1 cellular context compared by ENCODE assay signal in genomic region chr1:235083589-235084323, GRCh38.
TF ChIP-seq lines count a peak whose summit lies in the region.

No MANE protein-coding gene starts in this region.

TF ChIP-seq in HepG2, 621 proteins besides CTCF, POLR2A, EP300 and RAD21 (continued from another document and continues in another):
- TF ChIP-seq NR2F2 (IDR thresholded peaks at IDR 0.05; ENCODE audit: borderline replicate concordance, low read depth) = 0 out of 2 replicates have a peak, but pooled peaks have one; percentile 69
- TF ChIP-seq, protein P1, sequence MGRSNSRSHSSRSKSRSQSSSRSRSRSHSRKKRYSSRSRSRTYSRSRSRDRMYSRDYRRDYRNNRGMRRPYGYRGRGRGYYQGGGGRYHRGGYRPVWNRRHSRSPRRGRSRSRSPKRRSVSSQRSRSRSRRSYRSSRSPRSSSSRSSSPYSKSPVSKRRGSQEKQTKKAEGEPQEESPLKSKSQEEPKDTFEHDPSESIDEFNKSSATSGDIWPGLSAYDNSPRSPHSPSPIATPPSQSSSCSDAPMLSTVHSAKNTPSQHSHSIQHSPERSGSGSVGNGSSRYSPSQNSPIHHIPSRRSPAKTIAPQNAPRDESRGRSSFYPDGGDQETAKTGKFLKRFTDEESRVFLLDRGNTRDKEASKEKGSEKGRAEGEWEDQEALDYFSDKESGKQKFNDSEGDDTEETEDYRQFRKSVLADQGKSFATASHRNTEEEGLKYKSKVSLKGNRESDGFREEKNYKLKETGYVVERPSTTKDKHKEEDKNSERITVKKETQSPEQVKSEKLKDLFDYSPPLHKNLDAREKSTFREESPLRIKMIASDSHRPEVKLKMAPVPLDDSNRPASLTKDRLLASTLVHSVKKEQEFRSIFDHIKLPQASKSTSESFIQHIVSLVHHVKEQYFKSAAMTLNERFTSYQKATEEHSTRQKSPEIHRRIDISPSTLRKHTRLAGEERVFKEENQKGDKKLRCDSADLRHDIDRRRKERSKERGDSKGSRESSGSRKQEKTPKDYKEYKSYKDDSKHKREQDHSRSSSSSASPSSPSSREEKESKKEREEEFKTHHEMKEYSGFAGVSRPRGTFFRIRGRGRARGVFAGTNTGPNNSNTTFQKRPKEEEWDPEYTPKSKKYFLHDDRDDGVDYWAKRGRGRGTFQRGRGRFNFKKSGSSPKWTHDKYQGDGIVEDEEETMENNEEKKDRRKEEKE (IDR thresholded peaks at IDR 0.05) = no peak
- TF ChIP-seq NR2F1 (CRISPR knock-in tag; IDR thresholded peaks at IDR 0.05) = peak; percentile 48 to 52; a peak in 3 of 4 replicates
- TF ChIP-seq POGZ (CRISPR knock-in tag; IDR thresholded peaks at IDR 0.05) = peak; percentile 76
- no peak for TF ChIP-seq TCF12 (IDR thresholded peaks at IDR 0.05)
- TF ChIP-seq TCF12 (CRISPR knock-in tag; IDR thresholded peaks at IDR 0.05) = 0 out of 2 replicates have a peak, but pooled peaks have one; percentile 3
- TF ChIP-seq ZNF34 (CRISPR knock-in tag; IDR thresholded peaks at IDR 0.05; ENCODE audit: borderline replicate concordance) = 0 out of 2 replicates have a peak, but pooled peaks have one; percentile 45
- peak; percentile 18 for TF ChIP-seq CCAR2 (optimal IDR thresholded peaks at IDR 0.05; ENCODE audit: low read depth, low read length)
- peak; percentile 67 for TF ChIP-seq GFI1 (CRISPR knock-in tag; IDR thresholded peaks at IDR 0.05; ENCODE audit: borderline replicate concordance)
- TF ChIP-seq, protein P2, sequence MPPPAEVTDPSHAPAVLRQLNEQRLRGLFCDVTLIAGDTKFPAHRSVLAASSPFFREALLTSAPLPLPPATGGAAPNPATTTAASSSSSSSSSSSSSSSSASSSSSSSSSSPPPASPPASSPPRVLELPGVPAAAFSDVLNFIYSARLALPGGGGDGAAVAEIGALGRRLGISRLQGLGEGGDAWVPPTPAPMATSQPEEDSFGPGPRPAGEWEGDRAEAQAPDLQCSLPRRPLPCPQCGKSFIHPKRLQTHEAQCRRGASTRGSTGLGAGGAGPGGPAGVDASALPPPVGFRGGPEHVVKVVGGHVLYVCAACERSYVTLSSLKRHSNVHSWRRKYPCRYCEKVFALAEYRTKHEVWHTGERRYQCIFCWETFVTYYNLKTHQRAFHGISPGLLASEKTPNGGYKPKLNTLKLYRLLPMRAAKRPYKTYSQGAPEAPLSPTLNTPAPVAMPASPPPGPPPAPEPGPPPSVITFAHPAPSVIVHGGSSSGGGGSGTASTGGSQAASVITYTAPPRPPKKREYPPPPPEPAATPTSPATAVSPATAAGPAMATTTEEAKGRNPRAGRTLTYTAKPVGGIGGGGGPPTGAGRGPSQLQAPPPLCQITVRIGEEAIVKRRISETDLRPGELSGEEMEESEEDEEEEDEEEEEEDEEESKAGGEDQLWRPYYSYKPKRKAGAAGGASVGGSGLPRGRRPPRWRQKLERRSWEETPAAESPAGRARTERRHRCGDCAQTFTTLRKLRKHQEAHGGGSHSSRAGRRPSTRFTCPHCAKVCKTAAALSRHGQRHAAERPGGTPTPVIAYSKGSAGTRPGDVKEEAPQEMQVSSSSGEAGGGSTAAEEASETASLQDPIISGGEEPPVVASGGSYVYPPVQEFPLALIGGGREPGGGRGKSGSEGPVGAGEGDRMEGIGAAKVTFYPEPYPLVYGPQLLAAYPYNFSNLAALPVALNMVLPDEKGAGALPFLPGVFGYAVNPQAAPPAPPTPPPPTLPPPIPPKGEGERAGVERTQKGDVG (CRISPR knock-in tag; IDR thresholded peaks at IDR 0.05; ENCODE audit: borderline replicate concordance) = peak; percentile 56; the same call in 1 of the 2 replicates
- TF ChIP-seq SMC3 (IDR thresholded peaks at IDR 0.05; ENCODE audit: low read length) = peak; percentile 93
- TF ChIP-seq TEAD3 (CRISPR knock-in tag; optimal IDR thresholded peaks at IDR 0.05; ENCODE audit: borderline replicate concordance) = peak; percentile 56
- peak; percentile 44; the same call in 1 of the 2 replicates for TF ChIP-seq FOXK1 (CRISPR knock-in tag; IDR thresholded peaks at IDR 0.05; ENCODE audit: borderline replicate concordance, low read depth)
- peak; percentile 27; the same call in 1 of the 2 replicates for TF ChIP-seq ZNF550 (CRISPR knock-in tag; IDR thresholded peaks at IDR 0.05; ENCODE audit: borderline replicate concordance)
- TF ChIP-seq ZNF276 (CRISPR knock-in tag; IDR thresholded peaks at IDR 0.05; ENCODE audit: low read depth) = 0 out of 2 replicates have a peak, but pooled peaks have one; percentile 55
- peak; percentile 76 for TF ChIP-seq ZNF609 (CRISPR knock-in tag; IDR thresholded peaks at IDR 0.05; ENCODE audit: borderline replicate concordance)
- no peak for TF ChIP-seq CAMTA2 (CRISPR knock-in tag; IDR thresholded peaks at IDR 0.05; ENCODE audit: borderline replicate concordance)
- no peak for TF ChIP-seq MBD4 (IDR thresholded peaks at IDR 0.05; ENCODE audit: borderline replicate concordance, low read length)
- TF ChIP-seq XRCC5 (optimal IDR thresholded peaks at IDR 0.05; ENCODE audit: low read length) = peak; percentile 76
- TF ChIP-seq ZNF432 (CRISPR knock-in tag; IDR thresholded peaks at IDR 0.05; ENCODE audit: borderline replicate concordance) = no peak
- TF ChIP-seq MED1 (CRISPR knock-in tag; IDR thresholded peaks at IDR 0.05) = peak; percentile 98
- TF ChIP-seq MYC (CRISPR knock-in tag; IDR thresholded peaks at IDR 0.05; ENCODE audit: borderline replicate concordance) = peak; percentile 94
- TF ChIP-seq CREM (IDR thresholded peaks at IDR 0.05) = peak; percentile 33; the same call in 1 of the 2 replicates
- no peak for TF ChIP-seq CREM (CRISPR knock-in tag; IDR thresholded peaks at IDR 0.05)
- peak; percentile 60; the same call in 1 of the 2 replicates for TF ChIP-seq ZNF362 (CRISPR knock-in tag; IDR thresholded peaks at IDR 0.05; ENCODE audit: borderline replicate concordance)
- no peak for TF ChIP-seq SP1 (IDR thresholded peaks at IDR 0.05)
- TF ChIP-seq SP1 (CRISPR knock-in tag; IDR thresholded peaks at IDR 0.05) = 0 out of 2 replicates have a peak, but pooled peaks have one; percentile 15
- peak; percentile 64; the same call in 1 of the 2 replicates for TF ChIP-seq THAP11 (CRISPR knock-in tag; IDR thresholded peaks at IDR 0.05)
- TF ChIP-seq PRDM4 (CRISPR knock-in tag; IDR thresholded peaks at IDR 0.05; ENCODE audit: borderline replicate concordance) = 0 out of 2 replicates have a peak, but pooled peaks have one; percentile 17
- peak; percentile 37; the same call in 1 of the 2 replicates for TF ChIP-seq KDM2A (CRISPR knock-in tag; IDR thresholded peaks at IDR 0.05; ENCODE audit: borderline replicate concordance, low read depth)
- peak; percentile 98 for TF ChIP-seq ZBTB38 (CRISPR knock-in tag; IDR thresholded peaks at IDR 0.05)
- TF ChIP-seq ZFP90 (CRISPR knock-in tag; IDR thresholded peaks at IDR 0.05; ENCODE audit: borderline replicate concordance) = 0 out of 2 replicates have a peak, but pooled peaks have one; percentile 23
- TF ChIP-seq, protein P3, sequence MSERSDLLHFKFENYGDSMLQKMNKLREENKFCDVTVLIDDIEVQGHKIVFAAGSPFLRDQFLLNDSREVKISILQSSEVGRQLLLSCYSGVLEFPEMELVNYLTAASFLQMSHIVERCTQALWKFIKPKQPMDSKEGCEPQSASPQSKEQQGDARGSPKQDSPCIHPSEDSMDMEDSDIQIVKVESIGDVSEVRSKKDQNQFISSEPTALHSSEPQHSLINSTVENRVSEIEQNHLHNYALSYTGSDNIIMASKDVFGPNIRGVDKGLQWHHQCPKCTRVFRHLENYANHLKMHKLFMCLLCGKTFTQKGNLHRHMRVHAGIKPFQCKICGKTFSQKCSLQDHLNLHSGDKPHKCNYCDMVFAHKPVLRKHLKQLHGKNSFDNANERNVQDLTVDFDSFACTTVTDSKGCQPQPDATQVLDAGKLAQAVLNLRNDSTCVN (CRISPR knock-in tag; IDR thresholded peaks at IDR 0.05; ENCODE audit: borderline replicate concordance) = peak; percentile 33; the same call in 1 of the 2 replicates
- peak; percentile 61; the same call in 1 of the 2 replicates for TF ChIP-seq ZBTB7A (CRISPR knock-in tag; IDR thresholded peaks at IDR 0.05)
- TF ChIP-seq ZSCAN31 (CRISPR knock-in tag; IDR thresholded peaks at IDR 0.05; ENCODE audit: low read depth) = 0 out of 2 replicates have a peak, but pooled peaks have one; percentile 25
- peak; percentile 95 for TF ChIP-seq MEIS1 (CRISPR knock-in tag; IDR thresholded peaks at IDR 0.05; ENCODE audit: borderline replicate concordance)
- TF ChIP-seq ZNF367 (CRISPR knock-in tag; IDR thresholded peaks at IDR 0.05; ENCODE audit: borderline replicate concordance) = no peak
- TF ChIP-seq UBTF (CRISPR knock-in tag; IDR thresholded peaks at IDR 0.05) = peak; percentile 51; the same call in 1 of the 2 replicates
- TF ChIP-seq SAFB2 (CRISPR knock-in tag; IDR thresholded peaks at IDR 0.05; ENCODE audit: borderline replicate concordance, low read depth) = 0 out of 2 replicates have a peak, but pooled peaks have one; percentile 52
